4 cellular contexts compared by ENCODE assay signal in genomic region chr3:177709470-177709869, GRCh38.
A peak's percentile ranks its signal among the peaks of the same experiment; 100 is the strongest.
TF ChIP-seq lines count a peak whose summit lies in the region.

No MANE protein-coding gene starts in this region.

TF ChIP-seq in A549, 52 proteins besides CTCF, POLR2A, EP300 and RAD21:
- peak; percentile 28 for TF ChIP-seq MAFK (IDR thresholded peaks at IDR 0.05; ENCODE audit: partially characterized antibody)

TF ChIP-seq in IMR-90, 13 proteins besides CTCF, POLR2A, EP300 and RAD21:
- peak; percentile 15; the same call in 1 of the 2 replicates for TF ChIP-seq MAFK (IDR thresholded peaks at IDR 0.05; ENCODE audit: low read depth, low read length)

TF ChIP-seq in K562, 482 proteins besides CTCF, POLR2A, EP300 and RAD21:
- TF ChIP-seq ZNF316 (IDR thresholded peaks at IDR 0.05) (peak; percentile 86), MAFF (IDR thresholded peaks at IDR 0.05; ENCODE audit: low read length) (peak; percentile 38; the same call in 1 of the 2 replicates), MAFG (tag; conservative IDR thresholded peaks at IDR 0.05) (peak; percentile 67), C11orf30 (IDR thresholded peaks at IDR 0.05; ENCODE audit: low read depth) (peak; percentile 66)

TF ChIP-seq in HepG2, 621 proteins besides CTCF, POLR2A, EP300 and RAD21:
- TF ChIP-seq MAFF (IDR thresholded peaks at IDR 0.05; ENCODE audit: low read depth, low read length) (0 out of 2 replicates have a peak, but pooled peaks have one; percentile 27), MAFK (conservative IDR thresholded peaks at IDR 0.05 in 1 of 2, IDR thresholded peaks at IDR 0.05 in 1 of 2; ENCODE audit: low read length in 2 of 2) (peak in 1 of 2 experiments; percentile 45; a peak in 2 of 4 replicates)
